ENCODE assay signal across 2 cellular contexts in genomic region chr12:46415552-46415951, GRCh38.
TF ChIP-seq lines count a peak whose summit lies in the region.

No MANE protein-coding gene starts in this region.

TF ChIP-seq in IMR-90, 13 proteins besides CTCF, POLR2A, EP300 and RAD21:
- TF ChIP-seq MAZ (IDR thresholded peaks at IDR 0.05; ENCODE audit: borderline replicate concordance, low read depth, low read length) (no peak), MAFK (IDR thresholded peaks at IDR 0.05; ENCODE audit: low read depth, low read length) (no peak), BHLHE40 (IDR thresholded peaks at IDR 0.05; ENCODE audit: low read depth, low read length) (no peak), RFX5 (IDR thresholded peaks at IDR 0.05; ENCODE audit: low read depth, low read length) (no peak), RCOR1 (IDR thresholded peaks at IDR 0.05; ENCODE audit: insufficient replicate concordance, low read length) (no peak), CHD1 (IDR thresholded peaks at IDR 0.05; ENCODE audit: low read depth, low read length) (no peak), CEBPB (IDR thresholded peaks at IDR 0.05; ENCODE audit: low read depth, low read length) (no peak), NFE2L2 (IDR thresholded peaks at IDR 0.05; ENCODE audit: low read depth, low read length) (no peak), ELK1 (IDR thresholded peaks at IDR 0.05; ENCODE audit: borderline replicate concordance, low read depth, low read length) (no peak), SMC3 (IDR thresholded peaks at IDR 0.05; ENCODE audit: low read depth, low read length) (no peak), MXI1 (IDR thresholded peaks at IDR 0.05; ENCODE audit: borderline replicate concordance, low read depth, low read length) (no peak)
- TF ChIP-seq, protein P1, sequence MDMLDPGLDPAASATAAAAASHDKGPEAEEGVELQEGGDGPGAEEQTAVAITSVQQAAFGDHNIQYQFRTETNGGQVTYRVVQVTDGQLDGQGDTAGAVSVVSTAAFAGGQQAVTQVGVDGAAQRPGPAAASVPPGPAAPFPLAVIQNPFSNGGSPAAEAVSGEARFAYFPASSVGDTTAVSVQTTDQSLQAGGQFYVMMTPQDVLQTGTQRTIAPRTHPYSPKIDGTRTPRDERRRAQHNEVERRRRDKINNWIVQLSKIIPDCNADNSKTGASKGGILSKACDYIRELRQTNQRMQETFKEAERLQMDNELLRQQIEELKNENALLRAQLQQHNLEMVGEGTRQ (IDR thresholded peaks at IDR 0.05; ENCODE audit: low read depth, low read length) = no peak

TF ChIP-seq in K562, 482 proteins besides CTCF, POLR2A, EP300 and RAD21:
- TF ChIP-seq, protein P2, sequence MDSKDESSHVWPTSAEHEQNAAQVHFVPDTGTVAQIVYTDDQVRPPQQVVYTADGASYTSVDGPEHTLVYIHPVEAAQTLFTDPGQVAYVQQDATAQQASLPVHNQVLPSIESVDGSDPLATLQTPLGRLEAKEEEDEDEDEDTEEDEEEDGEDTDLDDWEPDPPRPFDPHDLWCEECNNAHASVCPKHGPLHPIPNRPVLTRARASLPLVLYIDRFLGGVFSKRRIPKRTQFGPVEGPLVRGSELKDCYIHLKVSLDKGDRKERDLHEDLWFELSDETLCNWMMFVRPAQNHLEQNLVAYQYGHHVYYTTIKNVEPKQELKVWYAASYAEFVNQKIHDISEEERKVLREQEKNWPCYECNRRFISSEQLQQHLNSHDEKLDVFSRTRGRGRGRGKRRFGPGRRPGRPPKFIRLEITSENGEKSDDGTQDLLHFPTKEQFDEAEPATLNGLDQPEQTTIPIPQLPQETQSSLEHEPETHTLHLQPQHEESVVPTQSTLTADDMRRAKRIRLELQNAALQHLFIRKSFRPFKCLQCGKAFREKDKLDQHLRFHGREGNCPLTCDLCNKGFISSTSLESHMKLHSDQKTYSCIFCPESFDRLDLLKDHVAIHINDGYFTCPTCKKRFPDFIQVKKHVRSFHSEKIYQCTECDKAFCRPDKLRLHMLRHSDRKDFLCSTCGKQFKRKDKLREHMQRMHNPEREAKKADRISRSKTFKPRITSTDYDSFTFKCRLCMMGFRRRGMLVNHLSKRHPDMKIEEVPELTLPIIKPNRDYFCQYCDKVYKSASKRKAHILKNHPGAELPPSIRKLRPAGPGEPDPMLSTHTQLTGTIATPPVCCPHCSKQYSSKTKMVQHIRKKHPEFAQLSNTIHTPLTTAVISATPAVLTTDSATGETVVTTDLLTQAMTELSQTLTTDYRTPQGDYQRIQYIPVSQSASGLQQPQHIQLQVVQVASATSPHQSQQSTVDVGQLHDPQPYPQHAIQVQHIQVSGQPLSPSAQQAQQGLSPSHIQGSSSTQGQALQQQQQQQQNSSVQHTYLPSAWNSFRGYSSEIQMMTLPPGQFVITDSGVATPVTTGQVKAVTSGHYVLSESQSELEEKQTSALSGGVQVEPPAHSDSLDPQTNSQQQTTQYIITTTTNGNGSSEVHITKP (IDR thresholded peaks at IDR 0.05; ENCODE audit: partially characterized antibody) = no peak
- no peak for TF ChIP-seq ZNF589 (CRISPR knock-in tag; IDR thresholded peaks at IDR 0.05; ENCODE audit: low read depth)
- no peak for TF ChIP-seq RUNX1 (IDR thresholded peaks at IDR 0.05; ENCODE audit: low read depth)
- TF ChIP-seq ELF4 (CRISPR knock-in tag; IDR thresholded peaks at IDR 0.05) = no peak
- TF ChIP-seq ZNF311 (CRISPR knock-in tag; IDR thresholded peaks at IDR 0.05) = no peak
- no peak for TF ChIP-seq PHF8 (IDR thresholded peaks at IDR 0.05; ENCODE audit: borderline replicate concordance, low read length)
- TF ChIP-seq EHMT2 (IDR thresholded peaks at IDR 0.05) = no peak
- no peak for TF ChIP-seq CBFA2T3 (IDR thresholded peaks at IDR 0.05)
- TF ChIP-seq ZNF75A (CRISPR knock-in tag; IDR thresholded peaks at IDR 0.05) = no peak
